ENCODE assay signal across 33 cellular contexts in genomic region chr4:126109836-126110235, GRCh38.
DNase-seq lines count a peak whose midpoint lies in the region; ATAC-seq, FAIRE-seq and TF ChIP-seq lines count a peak whose summit lies in the region.
"Had no signal": no experiment of that assay in that cellular context is flagged by ENCODE, and none has a peak within 500 bp of the region (broad histone marks: within the 10 kb centered on the region; RNA-seq: fewer than 3 reads in every experiment).

No MANE protein-coding gene starts in this region.

- no peak overlapping the region for H2BK5ac ChIP-seq in IMR-90 (ENCODE audit: low read depth, low read length, poor library complexity, severe bottlenecking)

- H3K9me1 ChIP-seq in IMR-90 (ENCODE audit: insufficient read depth, low read length) = no peaks in the 10 kb centered on the region
- H3K9me1 ChIP-seq in K562 (ENCODE audit: control insufficient read depth, insufficient read depth, low read length) = no peaks in the 10 kb centered on the region

- H3K4me1 ChIP-seq in HepG2 (ENCODE audit: insufficient read depth, low read length) = no peaks in the 10 kb centered on the region
- H3K4me1 ChIP-seq in right lobe of liver = no peaks in the 10 kb centered on the region
- no peaks in the 10 kb centered on the region for H3K4me1 ChIP-seq in A549
- no peaks in the 10 kb centered on the region for H3K4me1 ChIP-seq in IMR-90 (ENCODE audit: control insufficient read depth, insufficient read depth, low read length)
- H3K4me1 ChIP-seq in K562 (replicated peaks in 1 of 2; ENCODE audit: control insufficient read depth in 2 of 2, insufficient read depth in 2 of 2, low read length in 2 of 2) = no peaks in the 10 kb centered on the region
- H3K4me1 ChIP-seq: BE2C; BLaER1; BLaER1 treated with 17β-estradiol and CSF1 and Interleukin-3, amounts not matched to agents 10 nM and 100 nM; Caco-2 had no signal

- no peak overlapping the region for H3K4ac ChIP-seq in IMR-90 (ENCODE audit: low read depth, low read length)

- no peak overlapping the region for H2BK20ac ChIP-seq in IMR-90 (ENCODE audit: low read depth, low read length)

- TF ChIP-seq EP300 in HepG2 (IDR thresholded peaks at IDR 0.05; ENCODE audit: low read depth in 2 of 2, low read length in 2 of 2) = no peak
- no peak for TF ChIP-seq EP300 in HepG2 (CRISPR knock-in tag; IDR thresholded peaks at IDR 0.05; ENCODE audit: borderline replicate concordance)
- TF ChIP-seq EP300 in A549 (IDR thresholded peaks at IDR 0.05) = no peak
- no peak for TF ChIP-seq EP300 in K562 (IDR thresholded peaks at IDR 0.05; ENCODE audit: low read length)

- no peak overlapping the region for H3K23ac ChIP-seq in IMR-90 (ENCODE audit: low read depth, low read length)

- in situ Hi-C loops in HepG2 (cut with HindIII; ENCODE audit: extremely low pct_ligation_motif_present, low pct_unique_long_range_greater_than_20kb) (no loop called here), IMR-90 (cut with MboI; ENCODE audit: low sequenced_read_pairs) (no loop called here), K562 (cut with MboI) (no loop called here), G401 (cut with HindIII; ENCODE audit: low sequenced_read_pairs) (no loop called here)

- H2AK5ac ChIP-seq in IMR-90 (ENCODE audit: low read depth, low read length) = no peak overlapping the region

- no peak for TF ChIP-seq RAD21 in HepG2 (CRISPR knock-in tag; IDR thresholded peaks at IDR 0.05)
- no peak for TF ChIP-seq RAD21 in A549 (conservative IDR thresholded peaks at IDR 0.05 in 1 of 2, IDR thresholded peaks at IDR 0.05 in 1 of 2)
- no peak for TF ChIP-seq RAD21 in IMR-90 (IDR thresholded peaks at IDR 0.05; ENCODE audit: low read length)
- no peak for TF ChIP-seq RAD21 in K562 (CRISPR knock-in tag; conservative IDR thresholded peaks at IDR 0.05 in 1 of 2, IDR thresholded peaks at IDR 0.05 in 1 of 2)

- H3K4me3 ChIP-seq in HepG2 (replicated peaks in 1 of 3; ENCODE audit: insufficient read depth in 1 of 3, low read depth in 2 of 3, low read length in 3 of 3) (no peak overlapping the region), right lobe of liver (no peak overlapping the region), A549 (no peak overlapping the region), IMR-90 (ENCODE audit: insufficient read depth, low read depth, low read length) (no peak overlapping the region), K562 (no peak overlapping the region)
- H3K4me3 ChIP-seq: BLaER1; BLaER1 treated with 17β-estradiol and CSF1 and Interleukin-3, amounts not matched to agents 10 nM and 100 nM had no signal

- no peak overlapping the region for H3K14ac ChIP-seq in IMR-90 (replicated peaks; ENCODE audit: low read depth, low read length)

- H2AFZ ChIP-seq in HepG2 (ENCODE audit: low read length) = no peak overlapping the region
- H2AFZ ChIP-seq in IMR-90 (replicated peaks; ENCODE audit: low read length, poor library complexity) = no peak overlapping the region
- no peak overlapping the region for H2AFZ ChIP-seq in K562 (ENCODE audit: low read depth, low read length)

- H3K9ac ChIP-seq in HepG2 (ENCODE audit: insufficient read depth, low read depth, low read length) = no peak overlapping the region
- no peak overlapping the region for H3K9ac ChIP-seq in IMR-90 (ENCODE audit: low read depth, low read length)
- no peak overlapping the region for H3K9ac ChIP-seq in K562 (ENCODE audit: insufficient read depth in 1 of 2, low read depth in 2 of 2, low read length in 2 of 2)
- H3K9ac ChIP-seq: BLaER1; BLaER1 treated with 17β-estradiol and CSF1 and Interleukin-3, amounts not matched to agents 10 nM and 100 nM had no signal

- CTCF ChIA-PET in HepG2 (lab: Yijun Ruan, JAX; ENCODE audit: low intra/inter-chr PET ratio, low total read pairs) = no interaction called here
- CTCF ChIA-PET in A549 (lab: Yijun Ruan, JAX) = interaction anchor here (0.7 kb wide), 1 partner anchor 364 kb away, joined by 3 read pairs; no protein-coding TSS in a partner anchor
- CTCF ChIA-PET in IMR-90 (lab: Yijun Ruan, JAX) = no interaction called here
- CTCF ChIA-PET in K562 (lab: Yijun Ruan, JAX; ENCODE audit: low intra/inter-chr PET ratio) = no interaction called here

- WGBS in HepG2 (ENCODE audit: low lambda C conversion rate) = 20% methylated on average over 2 of the region's 2 CpGs
- WGBS in right lobe of liver (ENCODE audit: insufficient coverage, low coverage, low lambda C conversion rate, missing lambda C conversion rate) = 69% methylated on average over 2 of the region's 2 CpGs
- WGBS in A549 (ENCODE audit: missing lambda C conversion rate) = 29% methylated on average over 2 of the region's 2 CpGs
- no CpG with 5 or more reads among the region's 2 CpGs for WGBS in IMR-90 (ENCODE audit: extremely low coverage in 2 of 2, insufficient read length in 1 of 2), 2 experiments
- WGBS in K562 (ENCODE audit: insufficient coverage, low coverage, missing lambda C conversion rate) = 7% methylated on average over 2 of the region's 2 CpGs

- H3K79me2 ChIP-seq in HepG2 (ENCODE audit: insufficient read depth, low read length) = no peaks in the 10 kb centered on the region
- no peaks in the 10 kb centered on the region for H3K79me2 ChIP-seq in K562 (ENCODE audit: control insufficient read depth, insufficient read depth, low read length)

- FAIRE-seq in HepG2 (lab: Jason Lieb, UNC) = no peak
- no peak for FAIRE-seq in A549 (lab: Jason Lieb, UNC)
- FAIRE-seq in K562 (lab: Jason Lieb, UNC) = no peak
- FAIRE-seq: D721Med had no signal

- POLR2A ChIA-PET in HepG2 (lab: Yijun Ruan, JAX) (no interaction called here), A549 (lab: Yijun Ruan, JAX) (no interaction called here), IMR-90 (lab: Charles Lee; ENCODE audit: unreplicated experiment) (no interaction called here), K562 (lab: Yijun Ruan, JAX) (no interaction called here)

- TF ChIP-seq POLR2A in HepG2 (IDR thresholded peaks at IDR 0.05; ENCODE audit: insufficient read depth in 1 of 2, low read depth in 2 of 2, low read length in 2 of 2) = no peak
- no peak for TF ChIP-seq POLR2A in right lobe of liver (IDR thresholded peaks at IDR 0.05)
- no peak for TF ChIP-seq POLR2A in A549 (IDR thresholded peaks at IDR 0.05; ENCODE audit: low read length)
- TF ChIP-seq POLR2A in IMR-90 (IDR thresholded peaks at IDR 0.05; ENCODE audit: low read depth, low read length) = no peak
- no peak for TF ChIP-seq POLR2A in K562 (conservative IDR thresholded peaks at IDR 0.05)

- H4K91ac ChIP-seq in IMR-90 (ENCODE audit: insufficient read depth, low read depth, low read length) = no peak overlapping the region

- H3K9me3 ChIP-seq in HepG2 (ENCODE audit: low read length) (peaks cover 27% of the 10 kb centered on the region), right lobe of liver (no peaks in the 10 kb centered on the region), A549 (no peaks in the 10 kb centered on the region), IMR-90 (ENCODE audit: control insufficient read depth, insufficient read depth, low read length) (peaks cover 3% of the 10 kb centered on the region; the same call in 1 of the 2 replicates), K562 (replicated peaks; ENCODE audit: control insufficient read depth, insufficient read depth, low read depth, low read length) (no peaks in the 10 kb centered on the region)
- H3K9me3 ChIP-seq: BE2C, BLaER1, Caco-2 had no signal

- H2BK120ac ChIP-seq in IMR-90 (ENCODE audit: low read depth, low read length) = no peak overlapping the region

- H3K4me2 ChIP-seq in HepG2 (ENCODE audit: low read depth, low read length) (no peak overlapping the region), A549 (no peak overlapping the region), IMR-90 (ENCODE audit: low read depth, low read length) (no peak overlapping the region), K562 (ENCODE audit: insufficient read depth, low read length) (no peak overlapping the region)
- H3K4me2 ChIP-seq: BLaER1; BLaER1 treated with 17β-estradiol and CSF1 and Interleukin-3, amounts not matched to agents 10 nM and 100 nM had no signal

- H3K27ac ChIP-seq in HepG2 (ENCODE audit: extremely low read length, insufficient read depth, low read length) = no peak overlapping the region
- H3K27ac ChIP-seq in right lobe of liver = no peak overlapping the region
- no peak overlapping the region for H3K27ac ChIP-seq in A549
- H3K27ac ChIP-seq in IMR-90 (ENCODE audit: insufficient read depth, low read length) = no peak overlapping the region
- no peak overlapping the region for H3K27ac ChIP-seq in K562 (ENCODE audit: extremely low read depth, low read depth, low read length)
- H3K27ac ChIP-seq: 22Rv1; BLaER1; BLaER1 treated with 17β-estradiol and CSF1 and Interleukin-3, amounts not matched to agents 10 nM and 100 nM; C4-2B had no signal

- dilution Hi-C loops in IMR-90 (cut with HindIII; ENCODE audit: low sequenced_read_pairs, unreplicated experiment) = no loop called here

- no peak overlapping the region for H2BK15ac ChIP-seq in IMR-90 (ENCODE audit: low read depth, low read length)

- BruUV-seq in HepG2 (replicated peaks; lab: Mats Ljungman, UMichigan) (no TSS peak), IMR-90 (replicated peaks; lab: Mats Ljungman, UMichigan) (no TSS peak), K562 (replicated peaks; lab: Mats Ljungman, UMichigan) (no TSS peak)

- ATAC-seq in HepG2 (no peak), right lobe of liver (no peak), A549 (no peak), IMR-90 (ENCODE audit: low read depth) (no peak), K562 (no peak)
- ATAC-seq: CD8-positive, alpha-beta T cell had no signal

- no peak overlapping the region for H2AK9ac ChIP-seq in IMR-90 (replicated peaks; ENCODE audit: low read depth, low read length, poor library complexity)

- no peak overlapping the region for H4K5ac ChIP-seq in IMR-90 (ENCODE audit: low read depth, low read length)

- no peaks in the 10 kb centered on the region for H3K27me3 ChIP-seq in HepG2 (ENCODE audit: control insufficient read depth in 1 of 2, insufficient read depth in 2 of 2, low read length in 2 of 2)
- H3K27me3 ChIP-seq in right lobe of liver = no peaks in the 10 kb centered on the region
- H3K27me3 ChIP-seq in IMR-90 (ENCODE audit: control insufficient read depth, insufficient read depth, low read length) = no peaks in the 10 kb centered on the region
- no peaks in the 10 kb centered on the region for H3K27me3 ChIP-seq in K562 (ENCODE audit: control insufficient read depth in 2 of 2, insufficient read depth in 2 of 2, low read length in 2 of 2)
- H3K27me3 ChIP-seq: BE2C; BLaER1; BLaER1 treated with 17β-estradiol and CSF1 and Interleukin-3, amounts not matched to agents 10 nM and 100 nM had no signal

- TF ChIP-seq CTCF in HepG2 (CRISPR knock-in tag; IDR thresholded peaks at IDR 0.05) (no peak), right lobe of liver (IDR thresholded peaks at IDR 0.05) (no peak), A549 (IDR thresholded peaks at IDR 0.05) (no peak), IMR-90 (conservative IDR thresholded peaks at IDR 0.05; ENCODE audit: low read depth, low read length) (no peak), K562 (IDR thresholded peaks at IDR 0.05 in 2 of 3, conservative IDR thresholded peaks at IDR 0.05 in 1 of 3; ENCODE audit: insufficient read depth in 2 of 3, low read depth in 1 of 3, low read length in 3 of 3) (no peak)

- no peak overlapping the region for H3K18ac ChIP-seq in IMR-90 (ENCODE audit: low read depth, low read length)

- no peaks in the 10 kb centered on the region for H3K79me1 ChIP-seq in IMR-90 (ENCODE audit: low read depth in 1 of 2, low read length in 2 of 2)

- intact Hi-C loops in HepG2 (cut with micrococcal nuclease; ENCODE audit: unreplicated experiment) = loop anchor here (10.0 kb wide), 1 partner anchor 1295 kb away; no protein-coding TSS in a partner anchor
- intact Hi-C loops in right lobe of liver (cut with DNase I) = no loop called here
- intact Hi-C loops in IMR-90 (cut with micrococcal nuclease) = no loop called here
- intact Hi-C loops in K562 (cut with micrococcal nuclease) = no loop called here

- H3K36me3 ChIP-seq in HepG2 (replicated peaks in 1 of 2; ENCODE audit: control insufficient read depth in 1 of 2, insufficient read depth in 2 of 2, low read length in 2 of 2) (no peaks in the 10 kb centered on the region), right lobe of liver (no peaks in the 10 kb centered on the region), IMR-90 (ENCODE audit: control insufficient read depth, insufficient read depth, low read length) (no peaks in the 10 kb centered on the region), K562 (ENCODE audit: control insufficient read depth, insufficient read depth, low read length) (no peaks in the 10 kb centered on the region)
- H3K36me3 ChIP-seq: BE2C; BLaER1; BLaER1 treated with 17β-estradiol and CSF1 and Interleukin-3, amounts not matched to agents 10 nM and 100 nM had no signal

- H4K20me1 ChIP-seq in HepG2 (ENCODE audit: insufficient read depth, low read length) = no peaks in the 10 kb centered on the region
- no peaks in the 10 kb centered on the region for H4K20me1 ChIP-seq in IMR-90 (ENCODE audit: insufficient read depth, low read length)
- no peaks in the 10 kb centered on the region for H4K20me1 ChIP-seq in K562 (replicated peaks; ENCODE audit: control insufficient read depth, insufficient read depth, low read length)
- H4K20me1 ChIP-seq: BLaER1; BLaER1 treated with 17β-estradiol and CSF1 and Interleukin-3, amounts not matched to agents 10 nM and 100 nM had no signal

- DNase-seq in HepG2 (ENCODE audit: low spot score) (no peak), right lobe of liver (no peak), A549 (ENCODE audit: low read depth in 1 of 2, low spot score in 1 of 2) (no peak), IMR-90 (no peak), K562 (ENCODE audit: extremely low read depth in 1 of 4, low spot score in 3 of 4) (no peak), G401 (ENCODE audit: low spot score) (no peak), SHP77 treated with DMSO at 0.1 percent for 48 hours (lab: John Stamatoyannopoulos, UW) (no peak), T-helper 9 cell (no peak)
- DNase-seq: 8988T; ACHN; AML-193; BE2C; C1 segment of cervical spinal cord; Caco-2; Calu3; CD4-positive, alpha-beta memory T cell; CD4-positive, alpha-beta T cell; CD4-positive, CD25-positive, alpha-beta regulatory T cell; CD8-positive, alpha-beta memory T cell; CD8-positive, alpha-beta T cell; COR-L47; DMS 273 treated with DMSO at 0.1 percent for 48 hours; DMS153; DMS53; DMS79; DMS79 treated with DMSO at 0.1 percent for 48 hours; DND-41; EL had no signal

- no peak overlapping the region for H3K56ac ChIP-seq in IMR-90 (ENCODE audit: extremely low read depth, insufficient read depth, low read length)

- H4K8ac ChIP-seq in IMR-90 (ENCODE audit: low read depth in 2 of 2, low read length in 2 of 2) = no peak overlapping the region

Comparison
In these comparisons a context has a peak if more than half of its experiments do, and no peak if none do; other contexts are left out.
1. Of the 241 proteins assayed by ChIP-seq in both HepG2 and K562: peak only in HepG2: MAFK; only in K562: none; in both: MAFF; in neither: 239.